In the genomic region with DNA sequence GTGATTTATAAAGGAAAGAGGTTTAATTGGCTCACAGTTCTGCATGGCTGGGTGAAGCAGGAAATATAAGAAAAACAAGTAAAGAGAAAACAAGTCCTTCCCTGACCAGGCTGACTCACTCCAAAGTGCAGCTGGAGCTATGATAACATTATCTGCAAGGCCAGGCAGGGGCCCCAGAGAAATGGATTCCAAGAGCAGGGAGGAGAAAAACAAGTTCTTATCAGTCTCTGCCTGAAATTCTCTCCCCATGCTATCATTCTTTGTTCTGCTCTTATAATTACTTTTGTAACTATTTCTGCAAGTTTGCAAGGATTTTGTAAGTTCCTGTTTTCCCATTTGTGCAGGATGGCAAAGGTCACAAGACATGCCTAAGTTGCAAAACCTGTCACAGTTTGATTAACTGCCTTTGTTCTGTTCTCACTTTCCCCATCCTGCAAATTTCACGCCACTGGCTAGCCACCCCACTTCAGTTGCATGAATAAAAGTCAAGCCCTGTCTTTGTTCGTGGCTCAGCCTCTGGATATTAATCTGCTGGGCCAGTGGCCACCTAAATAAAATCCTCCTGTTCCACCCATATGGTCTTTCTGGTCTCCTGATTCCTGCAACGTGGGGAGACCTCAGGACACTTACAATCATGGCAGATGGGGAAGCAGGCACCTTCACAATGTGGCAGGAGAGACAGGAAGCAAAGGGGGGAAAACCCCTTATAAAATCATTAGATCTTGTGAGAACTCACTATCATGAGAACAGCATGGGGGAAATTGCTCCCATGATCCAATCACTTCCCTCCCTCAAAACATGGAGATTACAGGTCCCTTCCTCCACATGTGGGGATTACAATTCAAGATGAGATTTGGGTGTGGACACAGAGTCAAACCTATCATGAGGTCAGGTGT, we compare ENCODE assay signal across 1 cellular context.
TF ChIP-seq lines count a peak whose summit lies in the region.

No MANE protein-coding gene starts in this region.

TF ChIP-seq in K562, 482 proteins besides CTCF, POLR2A, EP300 and RAD21 (continued from another document and continues in another):
- TF ChIP-seq, protein P1, sequence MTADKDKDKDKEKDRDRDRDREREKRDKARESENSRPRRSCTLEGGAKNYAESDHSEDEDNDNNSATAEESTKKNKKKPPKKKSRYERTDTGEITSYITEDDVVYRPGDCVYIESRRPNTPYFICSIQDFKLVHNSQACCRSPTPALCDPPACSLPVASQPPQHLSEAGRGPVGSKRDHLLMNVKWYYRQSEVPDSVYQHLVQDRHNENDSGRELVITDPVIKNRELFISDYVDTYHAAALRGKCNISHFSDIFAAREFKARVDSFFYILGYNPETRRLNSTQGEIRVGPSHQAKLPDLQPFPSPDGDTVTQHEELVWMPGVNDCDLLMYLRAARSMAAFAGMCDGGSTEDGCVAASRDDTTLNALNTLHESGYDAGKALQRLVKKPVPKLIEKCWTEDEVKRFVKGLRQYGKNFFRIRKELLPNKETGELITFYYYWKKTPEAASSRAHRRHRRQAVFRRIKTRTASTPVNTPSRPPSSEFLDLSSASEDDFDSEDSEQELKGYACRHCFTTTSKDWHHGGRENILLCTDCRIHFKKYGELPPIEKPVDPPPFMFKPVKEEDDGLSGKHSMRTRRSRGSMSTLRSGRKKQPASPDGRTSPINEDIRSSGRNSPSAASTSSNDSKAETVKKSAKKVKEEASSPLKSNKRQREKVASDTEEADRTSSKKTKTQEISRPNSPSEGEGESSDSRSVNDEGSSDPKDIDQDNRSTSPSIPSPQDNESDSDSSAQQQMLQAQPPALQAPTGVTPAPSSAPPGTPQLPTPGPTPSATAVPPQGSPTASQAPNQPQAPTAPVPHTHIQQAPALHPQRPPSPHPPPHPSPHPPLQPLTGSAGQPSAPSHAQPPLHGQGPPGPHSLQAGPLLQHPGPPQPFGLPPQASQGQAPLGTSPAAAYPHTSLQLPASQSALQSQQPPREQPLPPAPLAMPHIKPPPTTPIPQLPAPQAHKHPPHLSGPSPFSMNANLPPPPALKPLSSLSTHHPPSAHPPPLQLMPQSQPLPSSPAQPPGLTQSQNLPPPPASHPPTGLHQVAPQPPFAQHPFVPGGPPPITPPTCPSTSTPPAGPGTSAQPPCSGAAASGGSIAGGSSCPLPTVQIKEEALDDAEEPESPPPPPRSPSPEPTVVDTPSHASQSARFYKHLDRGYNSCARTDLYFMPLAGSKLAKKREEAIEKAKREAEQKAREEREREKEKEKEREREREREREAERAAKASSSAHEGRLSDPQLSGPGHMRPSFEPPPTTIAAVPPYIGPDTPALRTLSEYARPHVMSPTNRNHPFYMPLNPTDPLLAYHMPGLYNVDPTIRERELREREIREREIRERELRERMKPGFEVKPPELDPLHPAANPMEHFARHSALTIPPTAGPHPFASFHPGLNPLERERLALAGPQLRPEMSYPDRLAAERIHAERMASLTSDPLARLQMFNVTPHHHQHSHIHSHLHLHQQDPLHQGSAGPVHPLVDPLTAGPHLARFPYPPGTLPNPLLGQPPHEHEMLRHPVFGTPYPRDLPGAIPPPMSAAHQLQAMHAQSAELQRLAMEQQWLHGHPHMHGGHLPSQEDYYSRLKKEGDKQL (CRISPR knock-in tag; IDR thresholded peaks at IDR 0.05; ENCODE audit: borderline replicate concordance) = no peak
- TF ChIP-seq, protein P2, sequence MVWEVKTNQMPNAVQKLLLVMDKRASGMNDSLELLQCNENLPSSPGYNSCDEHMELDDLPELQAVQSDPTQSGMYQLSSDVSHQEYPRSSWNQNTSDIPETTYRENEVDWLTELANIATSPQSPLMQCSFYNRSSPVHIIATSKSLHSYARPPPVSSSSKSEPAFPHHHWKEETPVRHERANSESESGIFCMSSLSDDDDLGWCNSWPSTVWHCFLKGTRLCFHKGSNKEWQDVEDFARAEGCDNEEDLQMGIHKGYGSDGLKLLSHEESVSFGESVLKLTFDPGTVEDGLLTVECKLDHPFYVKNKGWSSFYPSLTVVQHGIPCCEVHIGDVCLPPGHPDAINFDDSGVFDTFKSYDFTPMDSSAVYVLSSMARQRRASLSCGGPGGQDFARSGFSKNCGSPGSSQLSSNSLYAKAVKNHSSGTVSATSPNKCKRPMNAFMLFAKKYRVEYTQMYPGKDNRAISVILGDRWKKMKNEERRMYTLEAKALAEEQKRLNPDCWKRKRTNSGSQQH (CRISPR knock-in tag; IDR thresholded peaks at IDR 0.05) = 0 out of 2 replicates have a peak, but pooled peaks have one; percentile 15
- TF ChIP-seq XRCC5 (IDR thresholded peaks at IDR 0.05; ENCODE audit: low read depth, low read length) (no peak; the same call in 1 of the 2 replicates), PHB2 (IDR thresholded peaks at IDR 0.05; ENCODE audit: low read depth) (peak; percentile 89), EP400 (IDR thresholded peaks at IDR 0.05) (peak; percentile 79), CTBP1 (IDR thresholded peaks at IDR 0.05; ENCODE audit: borderline replicate concordance) (no peak; the same call in none of the 2 replicates), NR4A1 (CRISPR knock-in tag; IDR thresholded peaks at IDR 0.05) (no peak), NR4A1 (tag; IDR thresholded peaks at IDR 0.05) (0 out of 2 replicates have a peak, but pooled peaks have one; percentile 73), TCF3 (CRISPR knock-in tag; IDR thresholded peaks at IDR 0.05) (peak; percentile 96), SUPT5H (IDR thresholded peaks at IDR 0.05) (no peak), MTF1 (CRISPR knock-in tag; IDR thresholded peaks at IDR 0.05; ENCODE audit: borderline replicate concordance) (0 out of 2 replicates have a peak, but pooled peaks have one; percentile 59), NR1H2 (CRISPR knock-in tag; IDR thresholded peaks at IDR 0.05) (no peak), BHLHE40 (IDR thresholded peaks at IDR 0.05; ENCODE audit: low read length) (peak; percentile 65), HDAC3 (IDR thresholded peaks at IDR 0.05; ENCODE audit: borderline replicate concordance, partially characterized antibody) (peak; percentile 95), HMG20A (CRISPR knock-in tag; conservative IDR thresholded peaks at IDR 0.05) (no peak; the same call in 1 of the 2 replicates), PPARD (CRISPR knock-in tag; IDR thresholded peaks at IDR 0.05) (no peak), SAFB2 (IDR thresholded peaks at IDR 0.05; ENCODE audit: borderline replicate concordance, low read depth, low read length, severe bottlenecking) (no peak), PTBP1 (IDR thresholded peaks at IDR 0.05; ENCODE audit: low read depth, low read length) (no peak), FOXA1 (IDR thresholded peaks at IDR 0.05; ENCODE audit: borderline replicate concordance) (no peak), MEF2D (tag; conservative IDR thresholded peaks at IDR 0.05; ENCODE audit: low read depth) (peak; percentile 79), ZNF197 (CRISPR knock-in tag; IDR thresholded peaks at IDR 0.05; ENCODE audit: low read depth) (peak; percentile 87; the same call in 1 of the 2 replicates), SNRNP70 (optimal IDR thresholded peaks at IDR 0.05; ENCODE audit: low read depth, low read length) (no peak), RBM14 (IDR thresholded peaks at IDR 0.05; ENCODE audit: borderline replicate concordance, insufficient read depth, low read depth, low read length) (no peak), PHF8 (IDR thresholded peaks at IDR 0.05; ENCODE audit: borderline replicate concordance, low read length) (no peak; the same call in 1 of the 2 replicates), MED1 (CRISPR knock-in tag; IDR thresholded peaks at IDR 0.05; ENCODE audit: borderline replicate concordance) (no peak), CHD1 (IDR thresholded peaks at IDR 0.05; ENCODE audit: low read length) (no peak), TOE1 (IDR thresholded peaks at IDR 0.05; ENCODE audit: borderline replicate concordance) (peak; percentile 84), TOE1 (CRISPR knock-in tag; IDR thresholded peaks at IDR 0.05; ENCODE audit: borderline replicate concordance, low read depth) (no peak), SETDB1 (IDR thresholded peaks at IDR 0.05; ENCODE audit: low read length) (no peak), SREBF2 (CRISPR knock-in tag; IDR thresholded peaks at IDR 0.05) (no peak), KLF13 (tag; IDR thresholded peaks at IDR 0.05; ENCODE audit: borderline replicate concordance, low read depth) (no peak), ZNF431 (CRISPR knock-in tag; IDR thresholded peaks at IDR 0.05) (no peak), ZNF445 (CRISPR knock-in tag; IDR thresholded peaks at IDR 0.05; ENCODE audit: low read depth) (no peak), BMI1 (IDR thresholded peaks at IDR 0.05; ENCODE audit: low read length) (no peak), SMARCC2 (IDR thresholded peaks at IDR 0.05; ENCODE audit: low read depth) (peak; percentile 99), MYBL2 (IDR thresholded peaks at IDR 0.05; ENCODE audit: low read depth) (0 out of 2 replicates have a peak, but pooled peaks have one; percentile 46), MYBL2 (CRISPR knock-in tag; IDR thresholded peaks at IDR 0.05; ENCODE audit: borderline replicate concordance) (no peak)
- TF ChIP-seq, protein P3, sequence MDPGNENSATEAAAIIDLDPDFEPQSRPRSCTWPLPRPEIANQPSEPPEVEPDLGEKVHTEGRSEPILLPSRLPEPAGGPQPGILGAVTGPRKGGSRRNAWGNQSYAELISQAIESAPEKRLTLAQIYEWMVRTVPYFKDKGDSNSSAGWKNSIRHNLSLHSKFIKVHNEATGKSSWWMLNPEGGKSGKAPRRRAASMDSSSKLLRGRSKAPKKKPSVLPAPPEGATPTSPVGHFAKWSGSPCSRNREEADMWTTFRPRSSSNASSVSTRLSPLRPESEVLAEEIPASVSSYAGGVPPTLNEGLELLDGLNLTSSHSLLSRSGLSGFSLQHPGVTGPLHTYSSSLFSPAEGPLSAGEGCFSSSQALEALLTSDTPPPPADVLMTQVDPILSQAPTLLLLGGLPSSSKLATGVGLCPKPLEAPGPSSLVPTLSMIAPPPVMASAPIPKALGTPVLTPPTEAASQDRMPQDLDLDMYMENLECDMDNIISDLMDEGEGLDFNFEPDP (CRISPR knock-in tag; IDR thresholded peaks at IDR 0.05) = no peak
- TF ChIP-seq, protein P4, sequence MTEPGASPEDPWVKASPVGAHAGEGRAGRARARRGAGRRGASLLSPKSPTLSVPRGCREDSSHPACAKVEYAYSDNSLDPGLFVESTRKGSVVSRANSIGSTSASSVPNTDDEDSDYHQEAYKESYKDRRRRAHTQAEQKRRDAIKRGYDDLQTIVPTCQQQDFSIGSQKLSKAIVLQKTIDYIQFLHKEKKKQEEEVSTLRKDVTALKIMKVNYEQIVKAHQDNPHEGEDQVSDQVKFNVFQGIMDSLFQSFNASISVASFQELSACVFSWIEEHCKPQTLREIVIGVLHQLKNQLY (CRISPR knock-in tag; conservative IDR thresholded peaks at IDR 0.05) = no peak
- TF ChIP-seq, protein P5, sequence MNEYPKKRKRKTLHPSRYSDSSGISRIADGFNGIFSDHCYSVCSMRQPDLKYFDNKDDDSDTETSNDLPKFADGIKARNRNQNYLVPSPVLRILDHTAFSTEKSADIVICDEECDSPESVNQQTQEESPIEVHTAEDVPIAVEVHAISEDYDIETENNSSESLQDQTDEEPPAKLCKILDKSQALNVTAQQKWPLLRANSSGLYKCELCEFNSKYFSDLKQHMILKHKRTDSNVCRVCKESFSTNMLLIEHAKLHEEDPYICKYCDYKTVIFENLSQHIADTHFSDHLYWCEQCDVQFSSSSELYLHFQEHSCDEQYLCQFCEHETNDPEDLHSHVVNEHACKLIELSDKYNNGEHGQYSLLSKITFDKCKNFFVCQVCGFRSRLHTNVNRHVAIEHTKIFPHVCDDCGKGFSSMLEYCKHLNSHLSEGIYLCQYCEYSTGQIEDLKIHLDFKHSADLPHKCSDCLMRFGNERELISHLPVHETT (CRISPR knock-in tag; conservative IDR thresholded peaks at IDR 0.05 in 1 of 2, IDR thresholded peaks at IDR 0.05 in 1 of 2) = peak in 1 of 2 experiments; percentile 87; a peak in 2 of 4 replicates
- TF ChIP-seq, protein P6, sequence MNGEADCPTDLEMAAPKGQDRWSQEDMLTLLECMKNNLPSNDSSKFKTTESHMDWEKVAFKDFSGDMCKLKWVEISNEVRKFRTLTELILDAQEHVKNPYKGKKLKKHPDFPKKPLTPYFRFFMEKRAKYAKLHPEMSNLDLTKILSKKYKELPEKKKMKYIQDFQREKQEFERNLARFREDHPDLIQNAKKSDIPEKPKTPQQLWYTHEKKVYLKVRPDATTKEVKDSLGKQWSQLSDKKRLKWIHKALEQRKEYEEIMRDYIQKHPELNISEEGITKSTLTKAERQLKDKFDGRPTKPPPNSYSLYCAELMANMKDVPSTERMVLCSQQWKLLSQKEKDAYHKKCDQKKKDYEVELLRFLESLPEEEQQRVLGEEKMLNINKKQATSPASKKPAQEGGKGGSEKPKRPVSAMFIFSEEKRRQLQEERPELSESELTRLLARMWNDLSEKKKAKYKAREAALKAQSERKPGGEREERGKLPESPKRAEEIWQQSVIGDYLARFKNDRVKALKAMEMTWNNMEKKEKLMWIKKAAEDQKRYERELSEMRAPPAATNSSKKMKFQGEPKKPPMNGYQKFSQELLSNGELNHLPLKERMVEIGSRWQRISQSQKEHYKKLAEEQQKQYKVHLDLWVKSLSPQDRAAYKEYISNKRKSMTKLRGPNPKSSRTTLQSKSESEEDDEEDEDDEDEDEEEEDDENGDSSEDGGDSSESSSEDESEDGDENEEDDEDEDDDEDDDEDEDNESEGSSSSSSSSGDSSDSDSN (IDR thresholded peaks at IDR 0.05; ENCODE audit: borderline replicate concordance in 1 of 2, low read depth in 2 of 2, low read length in 2 of 2) = no peak
- TF ChIP-seq, protein P7, sequence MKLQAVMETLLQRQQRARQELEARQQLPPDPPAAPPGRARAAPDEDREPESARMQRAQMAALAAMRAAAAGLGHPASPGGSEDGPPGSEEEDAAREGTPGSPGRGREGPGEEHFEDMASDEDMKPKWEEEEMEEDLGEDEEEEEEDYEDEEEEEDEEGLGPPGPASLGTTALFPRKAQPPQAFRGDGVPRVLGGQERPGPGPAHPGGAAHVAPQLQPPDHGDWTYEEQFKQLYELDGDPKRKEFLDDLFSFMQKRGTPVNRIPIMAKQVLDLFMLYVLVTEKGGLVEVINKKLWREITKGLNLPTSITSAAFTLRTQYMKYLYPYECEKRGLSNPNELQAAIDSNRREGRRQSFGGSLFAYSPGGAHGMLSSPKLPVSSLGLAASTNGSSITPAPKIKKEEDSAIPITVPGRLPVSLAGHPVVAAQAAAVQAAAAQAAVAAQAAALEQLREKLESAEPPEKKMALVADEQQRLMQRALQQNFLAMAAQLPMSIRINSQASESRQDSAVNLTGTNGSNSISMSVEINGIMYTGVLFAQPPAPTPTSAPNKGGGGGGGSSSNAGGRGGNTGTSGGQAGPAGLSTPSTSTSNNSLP (IDR thresholded peaks at IDR 0.05; ENCODE audit: borderline replicate concordance, low read depth, low read length) = peak; percentile 91
